ENCODE assay signal across 10 cellular contexts in the genomic region with DNA sequence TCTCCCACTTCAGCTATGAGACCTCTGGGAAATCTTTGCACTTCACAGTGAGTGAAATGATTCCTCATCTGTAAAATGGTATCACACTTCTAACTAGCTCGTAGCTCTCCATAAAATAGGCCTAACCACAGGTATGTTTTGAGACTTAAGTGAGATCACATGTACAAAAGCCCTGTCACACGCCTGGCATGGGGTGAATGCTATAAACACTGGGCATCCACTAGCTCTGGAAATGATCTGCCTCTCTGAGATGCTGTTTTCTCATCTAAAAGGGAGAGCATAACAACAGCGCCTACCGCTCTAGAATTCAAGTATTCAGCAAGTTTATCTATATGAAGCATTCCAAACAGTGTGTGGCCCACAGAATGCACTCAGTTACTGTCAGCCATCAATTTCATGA. TPM values are rescaled to one million over a fixed set of nuclear protein-coding genes. Genes with fewer than 3 reads are reported as not detected.
DNase-seq lines count a peak whose midpoint lies in the region; TF ChIP-seq lines count a peak whose summit lies in the region.
"Had no signal": no experiment of that assay in that cellular context is flagged by ENCODE, and none has a peak within 500 bp of the region (broad histone marks: within the 10 kb centered on the region; RNA-seq: fewer than 3 reads in every experiment).

No MANE protein-coding gene starts in this region.

- DNase-seq in HFFc6 (peak; percentile 60), choroid plexus epithelial cell (ENCODE audit: low read depth) (peak; percentile 42), neural progenitor cell (ENCODE audit: low spot score) (no peak), HK-2 (ENCODE audit: unreplicated experiment) (no peak), COLO668 (lab: John Stamatoyannopoulos, UW; ENCODE audit: unreplicated experiment) (no peak), epidermal melanocyte (ENCODE audit: insufficient read length, low spot score) (no peak)
- DNase-seq in stimulated activated naive CD4-positive, alpha-beta T cell treated with Interleukin-2 at 50 U/mL for 16 hours (lab: John Stamatoyannopoulos, UW), result no peak
- DNase-seq: effector CD8-positive, alpha-beta T cell; NCI-H510A treated with DMSO at 0.1 percent for 48 hours had no signal

- no peak for TF ChIP-seq CTCF in HFFc6 (IDR thresholded peaks at IDR 0.05)
- no peak for TF ChIP-seq CTCF in choroid plexus epithelial cell (conservative IDR thresholded peaks at IDR 0.05; ENCODE audit: low read depth, low read length)
- TF ChIP-seq CTCF in neural progenitor cell (IDR thresholded peaks at IDR 0.05), result no peak

- H3K9me3 ChIP-seq in BLaER1 (no peaks in the 10 kb centered on the region), neural progenitor cell (ENCODE audit: low read depth) (no peaks in the 10 kb centered on the region)

- H3F3A ChIP-seq in neural progenitor cell (ENCODE audit: low read depth), result peaks cover 26% of the 10 kb centered on the region

- H3K36me3 Mint-ChIP-seq in HFFc6 (ENCODE audit: low read depth) (no peaks in the 10 kb centered on the region), neural progenitor cell (no peaks in the 10 kb centered on the region)

- H3K9ac ChIP-seq in BLaER1 (peak overlapping the region; percentile 97), neural progenitor cell (no peak overlapping the region)

- H3K4me3 Mint-ChIP-seq in HFFc6 (peak overlapping the region; percentile 93), neural progenitor cell (peak overlapping the region; percentile 97)

- peaks cover 66% of the 10 kb centered on the region for H4K20me1 ChIP-seq in BLaER1
- H4K20me1 ChIP-seq in neural progenitor cell (ENCODE audit: low read depth), result peaks cover 42% of the 10 kb centered on the region

- H2AFZ ChIP-seq in neural progenitor cell (replicated peaks), result no peak overlapping the region

- no peaks in the 10 kb centered on the region for H3K27me3 ChIP-seq in BLaER1
- H3K27me3 ChIP-seq in neural progenitor cell, result no peaks in the 10 kb centered on the region

- H3K4me2 ChIP-seq in BLaER1, result peak overlapping the region; percentile 99
- H3K4me2 ChIP-seq in neural progenitor cell, result no peak overlapping the region

- H3K27me3 Mint-ChIP-seq in HFFc6 (ENCODE audit: insufficient read depth) (no peaks in the 10 kb centered on the region; the same call in 1 of the 2 replicates), neural progenitor cell (ENCODE audit: insufficient read depth, low read depth) (peaks cover 17% of the 10 kb centered on the region)

- peaks cover 47% of the 10 kb centered on the region for H3K4me1 Mint-ChIP-seq in HFFc6 (ENCODE audit: low read depth)
- H3K4me1 Mint-ChIP-seq in neural progenitor cell, result peaks cover 49% of the 10 kb centered on the region

- peaks cover 67% of the 10 kb centered on the region for H3K79me2 ChIP-seq in neural progenitor cell (ENCODE audit: low read depth)

- H3K36me3 ChIP-seq in BLaER1, result peaks cover 7% of the 10 kb centered on the region; the same call in 1 of the 2 replicates
- H3K36me3 ChIP-seq in neural progenitor cell, result no peaks in the 10 kb centered on the region

- H3K27ac ChIP-seq in BLaER1, result peak overlapping the region; percentile 98
- no peak overlapping the region for H3K27ac ChIP-seq in neural progenitor cell

- H3K27ac Mint-ChIP-seq in HFFc6 (peak overlapping the region; percentile 66), neural progenitor cell (no peak overlapping the region)

- no peaks in the 10 kb centered on the region for H3K9me3 Mint-ChIP-seq in HFFc6
- H3K9me3 Mint-ChIP-seq in neural progenitor cell, result peaks cover 2% of the 10 kb centered on the region

- peaks cover 82% of the 10 kb centered on the region for H3K4me1 ChIP-seq in BLaER1
- peaks cover 10% of the 10 kb centered on the region for H3K4me1 ChIP-seq in neural progenitor cell

- H3K4me3 ChIP-seq in BLaER1 (peak overlapping the region; percentile 87; the same call in 1 of the 2 replicates), choroid plexus epithelial cell (ENCODE audit: low read depth, low read length) (no peak overlapping the region), neural progenitor cell (no peak overlapping the region)

RNA-seq across cellular contexts. Expression of gene AKT2, which starts 2.2 kb away (rescaled TPM):
- 100 to 1,000 TPM; 128 to 133 (median 130) TPM for total RNA-seq in HFFc6 (2021; fragmentation: NEBNext Ultra II Directional; extraction: Animal tissue kit (Norgen Biotek cat#: 25700))
- total RNA-seq in neural progenitor cell (ENCODE audit: low replicate concordance), result 85.1 and 139 TPM in 2 replicates

RNA-seq across cellular contexts. Expression of gene CCNP, which starts 56.4 kb away (rescaled TPM):
- total RNA-seq in HFFc6 (2021; fragmentation: NEBNext Ultra II Directional; extraction: Animal tissue kit (Norgen Biotek cat#: 25700)), result under 1 TPM in 3 of 6 experiments, not detected in 3; 0.22 to 0.33 (median 0.31) TPM
- 1.7 TPM in 1 of 2 replicates, not detected in the other for total RNA-seq in neural progenitor cell (ENCODE audit: low replicate concordance)

Comparison
In these comparisons a context has a peak if more than half of its experiments do, and no peak if none do; other contexts are left out.
1. DNase-seq: peak in HFFc6 (single experiment) and choroid plexus epithelial cell (single experiment); none in neural progenitor cell (single experiment), HK-2 (single experiment), COLO668 (single experiment), stimulated activated naive CD4-positive, alpha-beta T cell treated with Interleukin-2 at 50 U/mL for 16 hours (single experiment) and epidermal melanocyte (single experiment).